ENCODE assay signal across 23 cellular contexts in the genomic region with DNA sequence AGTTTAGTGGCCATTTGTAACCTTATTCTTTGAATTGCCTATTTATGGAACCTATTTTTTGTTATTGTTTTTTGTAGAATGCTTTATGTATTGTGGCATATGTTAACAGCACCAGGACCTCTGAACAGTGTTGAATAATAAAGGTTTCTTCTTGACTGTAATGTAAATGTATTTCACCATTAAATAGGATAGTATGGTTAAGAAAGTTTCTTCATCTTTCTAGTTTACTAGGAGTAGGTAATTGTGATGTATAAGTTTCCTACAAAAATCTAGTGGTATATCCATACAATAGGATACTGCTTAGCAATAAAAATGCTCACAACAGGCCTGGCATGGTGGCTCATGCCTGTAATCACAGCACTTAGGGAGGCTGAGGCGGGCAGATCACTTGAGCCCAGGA. TPM values are rescaled to one million over a fixed set of nuclear protein-coding genes. Genes with fewer than 3 reads are reported as not detected.
DNase-seq lines count a peak whose midpoint lies in the region; ATAC-seq, FAIRE-seq and TF ChIP-seq lines count a peak whose summit lies in the region.
"Had no signal": no experiment of that assay in that cellular context is flagged by ENCODE, and none has a peak within 500 bp of the region (broad histone marks: within the 10 kb centered on the region; RNA-seq: fewer than 3 reads in every experiment).

No MANE protein-coding gene starts in this region.

- DNase-seq in Karpas-422: no peak
- DNase-seq in astrocyte (ENCODE audit: low read depth): no peak
- DNase-seq in memory B cell (ENCODE audit: low spot score in 2 of 2): no peak
- no peak for DNase-seq in stimulated activated effector memory CD8-positive, alpha-beta T cell treated with anti-CD3 and anti-CD28 coated beads, Interleukin-12 subunit alpha, Interleukin-12 subunit beta, amount 100 ng/mL, for 72 hours (ENCODE audit: low spot score in 2 of 2)
- DNase-seq in urothelium cell line (ENCODE audit: low spot score): no peak
- DNase-seq in coronary artery (ENCODE audit: low spot score): no peak
- no peak for DNase-seq in LoVo (ENCODE audit: low spot score)
- DNase-seq in dedifferentiated amniotic fluid mesenchymal stem cell (ENCODE audit: extremely low spot score): no peak
- DNase-seq: EL, MM.1S, NCI-H1048, NCI-H1436, NCI-H187 treated with DMSO at 0.1 percent for 48 hours, NCI-H2107, NCI-H2227 treated with DMSO at 0.1 percent for 48 hours, NCI-H510A, NCI-H748 treated with DMSO at 0.1 percent for 48 hours, SHP77 treated with DMSO at 0.1 percent for 48 hours had no signal

- no peak overlapping the region for H3K9ac ChIP-seq in Karpas-422 (ENCODE audit: low read length)
- no peak overlapping the region for H3K9ac ChIP-seq in astrocyte (ENCODE audit: low read length)

- H3K27ac ChIP-seq in Karpas-422 (ENCODE audit: low read length): 0 out of 2 replicates have a peak overlapping the region, but pooled peaks have one; percentile 7
- H3K27ac ChIP-seq in astrocyte (ENCODE audit: low read depth, low read length): no peak overlapping the region
- no peak overlapping the region for H3K27ac ChIP-seq in coronary artery
- H3K27ac ChIP-seq: A549, RWPE1 had no signal

- H2AFZ ChIP-seq in Karpas-422 (ENCODE audit: low read length): no peak overlapping the region
- no peak overlapping the region for H2AFZ ChIP-seq in astrocyte (ENCODE audit: low read depth, low read length)

- H4K20me1 ChIP-seq in Karpas-422 (ENCODE audit: insufficient read depth, low read depth, low read length) (no peaks in the 10 kb centered on the region), astrocyte (ENCODE audit: insufficient read depth, low read length) (peaks cover 91% of the 10 kb centered on the region)

- ATAC-seq in memory B cell (ENCODE audit: low read depth): no peak
- ATAC-seq in stimulated activated effector memory CD8-positive, alpha-beta T cell treated with anti-CD3 and anti-CD28 coated beads, Interleukin-12 subunit alpha, Interleukin-12 subunit beta, amount 100 ng/mL, for 72 hours: no peak
- ATAC-seq: A549 had no signal

- H3K9me3 ChIP-seq in Karpas-422 (ENCODE audit: low read length) (no peaks in the 10 kb centered on the region), astrocyte (ENCODE audit: insufficient read depth, low read depth, low read length) (no peaks in the 10 kb centered on the region)
- H3K9me3 ChIP-seq: A549 had no signal

- FAIRE-seq in astrocyte (lab: Jason Lieb, UNC) (no peak), urothelium cell line (lab: Jason Lieb, UNC) (no peak)
- FAIRE-seq: A549, H54 had no signal

- H3K36me3 Mint-ChIP-seq in astrocyte (ENCODE audit: low read depth, unreplicated experiment): peaks cover 7% of the 10 kb centered on the region
- H3K36me3 Mint-ChIP-seq in memory B cell: peaks cover 7% of the 10 kb centered on the region
- peaks cover 35% of the 10 kb centered on the region for H3K36me3 Mint-ChIP-seq in stimulated activated effector memory CD8-positive, alpha-beta T cell treated with anti-CD3 and anti-CD28 coated beads, Interleukin-12 subunit alpha, Interleukin-12 subunit beta, amount 100 ng/mL, for 72 hours

- H3K27me3 ChIP-seq in Karpas-422 (ENCODE audit: low read length): no peaks in the 10 kb centered on the region
- H3K27me3 ChIP-seq in astrocyte (ENCODE audit: insufficient read depth, low read length): no peaks in the 10 kb centered on the region

- H3K27me3 Mint-ChIP-seq in astrocyte (ENCODE audit: low read depth, unreplicated experiment) (no peaks in the 10 kb centered on the region), memory B cell (no peaks in the 10 kb centered on the region)
- H3K27me3 Mint-ChIP-seq: B cell had no signal

- H3K4me1 Mint-ChIP-seq in astrocyte (ENCODE audit: low read depth, unreplicated experiment): peaks cover 19% of the 10 kb centered on the region
- H3K4me1 Mint-ChIP-seq in memory B cell: peaks cover 12% of the 10 kb centered on the region
- H3K4me1 Mint-ChIP-seq in stimulated activated effector memory CD8-positive, alpha-beta T cell treated with anti-CD3 and anti-CD28 coated beads, Interleukin-12 subunit alpha, Interleukin-12 subunit beta, amount 100 ng/mL, for 72 hours: peaks cover 30% of the 10 kb centered on the region

- TF ChIP-seq CTCF in astrocyte (IDR thresholded peaks at IDR 0.05; ENCODE audit: insufficient read depth, low read depth, low read length) (no peak), coronary artery (IDR thresholded peaks at IDR 0.05) (no peak)

- H3K36me3 ChIP-seq in Karpas-422 (ENCODE audit: insufficient read depth, low read length): no peaks in the 10 kb centered on the region
- no peaks in the 10 kb centered on the region for H3K36me3 ChIP-seq in astrocyte (ENCODE audit: insufficient read depth, low read length)

- H3K4me3 Mint-ChIP-seq in astrocyte (ENCODE audit: unreplicated experiment) (no peak overlapping the region), memory B cell (no peak overlapping the region)
- H3K4me3 Mint-ChIP-seq in stimulated activated effector memory CD8-positive, alpha-beta T cell treated with anti-CD3 and anti-CD28 coated beads, Interleukin-12 subunit alpha, Interleukin-12 subunit beta, amount 100 ng/mL, for 72 hours: no peak overlapping the region
- H3K4me3 Mint-ChIP-seq: B cell, CD14-positive monocyte had no signal

- no peak overlapping the region for H3K4me2 ChIP-seq in Karpas-422 (ENCODE audit: low read depth, low read length, poor library complexity, severe bottlenecking)
- no peak overlapping the region for H3K4me2 ChIP-seq in astrocyte (ENCODE audit: low read length)
- H3K4me2 ChIP-seq: A549 had no signal

- H3K79me2 ChIP-seq in Karpas-422 (ENCODE audit: low read length) (peaks cover 98% of the 10 kb centered on the region), astrocyte (ENCODE audit: insufficient read depth, low read length) (peaks cover 99% of the 10 kb centered on the region)

- H3K4me1 ChIP-seq in Karpas-422 (ENCODE audit: low read length) (peaks cover 49% of the 10 kb centered on the region), astrocyte (ENCODE audit: insufficient read depth, low read length) (peaks cover 14% of the 10 kb centered on the region)

- no peaks in the 10 kb centered on the region for H3K9me2 ChIP-seq in Karpas-422 (replicated peaks; ENCODE audit: insufficient read depth, low read length)

- H3K4me3 ChIP-seq in Karpas-422 (ENCODE audit: low read length) (no peak overlapping the region), astrocyte (ENCODE audit: insufficient read depth, low read depth, low read length) (no peak overlapping the region), coronary artery (no peak overlapping the region)
- H3K4me3 ChIP-seq: A549 had no signal

- H3K27ac Mint-ChIP-seq in astrocyte (ENCODE audit: unreplicated experiment) (peak overlapping the region; percentile 77), memory B cell (peak overlapping the region; percentile 14)
- H3K27ac Mint-ChIP-seq in stimulated activated effector memory CD8-positive, alpha-beta T cell treated with anti-CD3 and anti-CD28 coated beads, Interleukin-12 subunit alpha, Interleukin-12 subunit beta, amount 100 ng/mL, for 72 hours: peak overlapping the region; percentile 69
- H3K27ac Mint-ChIP-seq: B cell had no signal

- no peaks in the 10 kb centered on the region for H3K9me3 Mint-ChIP-seq in astrocyte (ENCODE audit: unreplicated experiment)
- no peaks in the 10 kb centered on the region for H3K9me3 Mint-ChIP-seq in memory B cell
- no peaks in the 10 kb centered on the region for H3K9me3 Mint-ChIP-seq in stimulated activated effector memory CD8-positive, alpha-beta T cell treated with anti-CD3 and anti-CD28 coated beads, Interleukin-12 subunit alpha, Interleukin-12 subunit beta, amount 100 ng/mL, for 72 hours
- H3K9me3 Mint-ChIP-seq: CD14-positive monocyte had no signal

RNA-seq across cellular contexts. Expression of gene TAOK1, which starts 52.3 kb away (rescaled TPM):
- 39.6 and 47.5 TPM in 2 replicates for total RNA-seq in Karpas-422 (2014; rRNA removed; shearing (Covaris generic); ENCODE audit: low replicate concordance)
- total RNA-seq in astrocyte: 98.2 and 100 TPM in 2 replicates

Comparison
In these comparisons a context has a peak if more than half of its experiments do, and no peak if none do; other contexts are left out.
1. H3K27ac Mint-ChIP-seq: peak in every context shown above with its lines; median percentile 77 in astrocyte; 69 in stimulated activated effector memory CD8-positive, alpha-beta T cell treated with anti-CD3 and anti-CD28 coated beads, Interleukin-12 subunit alpha, Interleukin-12 subunit beta, amount 100 ng/mL, for 72 hours; 14 in memory B cell.